In genomic region chrX:65758505-65758904, GRCh38 we compare ENCODE assay signal across 26 cellular contexts.
A peak's percentile ranks its signal among the peaks of the same experiment; 100 is the strongest.
DNase-seq lines count a peak whose midpoint lies in the region; ATAC-seq, FAIRE-seq and TF ChIP-seq lines count a peak whose summit lies in the region.
"Had no signal": no experiment of that assay in that cellular context is flagged by ENCODE, and none has a peak within 500 bp of the region (broad histone marks: within the 10 kb centered on the region; RNA-seq: fewer than 3 reads in every experiment).

No MANE protein-coding gene starts in this region.

- peaks cover 45% of the 10 kb centered on the region for H3K4me1 Mint-ChIP-seq in activated naive CD4-positive, alpha-beta T cell treated with anti-CD3 and anti-CD28 coated beads, Interleukin-2, amount 50 U/mL, for 24 hours
- H3K4me1 Mint-ChIP-seq: B cell, H9 had no signal

- no peak overlapping the region for H3K4me3 Mint-ChIP-seq in activated naive CD4-positive, alpha-beta T cell treated with anti-CD3 and anti-CD28 coated beads, Interleukin-2, amount 50 U/mL, for 24 hours
- H3K4me3 Mint-ChIP-seq: B cell, CD14-positive monocyte, H9 had no signal

- H3K4me3 ChIP-seq in GM12878, result no peak overlapping the region
- H3K4me3 ChIP-seq in smooth muscle cell, result no peak overlapping the region
- H3K4me3 ChIP-seq: GM23248, K562, PC-9, SK-N-MC had no signal

- intact Hi-C loops in GM12878 (cut with micrococcal nuclease; ENCODE audit: unreplicated experiment), result no loop called here

- H3K9me3 ChIP-seq in GM12878 (replicated peaks; ENCODE audit: control insufficient read depth, insufficient read depth, low read length) (no peaks in the 10 kb centered on the region), smooth muscle cell (replicated peaks; ENCODE audit: low read depth) (no peaks in the 10 kb centered on the region)

- no peak for DNase-seq in activated naive CD4-positive, alpha-beta T cell treated with anti-CD3 and anti-CD28 coated beads, Interleukin-2, amount 50 U/mL, for 16 hours
- DNase-seq in GM12891 (ENCODE audit: insufficient read length, low spot score) (no peak), GM12878 (ENCODE audit: low read depth, low spot score) (no peak), smooth muscle cell (lab: John Stamatoyannopoulos, UW; ENCODE audit: unreplicated experiment) (no peak), inferior parietal cortex (ENCODE audit: extremely low spot score) (no peak)
- DNase-seq: GDM1, GM23248, H9, MM.1S, NCI-H1048, NCI-H1417 treated with DMSO at 0.1 percent for 48 hours, NCI-H187 treated with DMSO at 0.1 percent for 48 hours, NCI-H2107, NCI-H226, NCI-H510A treated with DMSO at 0.1 percent for 48 hours, NCI-H748 treated with DMSO at 0.1 percent for 48 hours, PC-9, RPMI8226, SHP77 treated with DMSO at 0.1 percent for 48 hours had no signal

- in situ Hi-C loops in GM12878 (cut with MboI), result no loop called here

- no peaks in the 10 kb centered on the region for H3K27me3 Mint-ChIP-seq in activated naive CD4-positive, alpha-beta T cell treated with anti-CD3 and anti-CD28 coated beads, Interleukin-2, amount 50 U/mL, for 24 hours
- H3K27me3 Mint-ChIP-seq: B cell had no signal

- H3K4me2 ChIP-seq in GM12878 (ENCODE audit: control insufficient read depth, insufficient read depth), result no peak overlapping the region
- no peak overlapping the region for H3K4me2 ChIP-seq in smooth muscle cell
- H3K4me2 ChIP-seq: PC-9 had no signal

- no peak for TF ChIP-seq CTCF in GM12878 (IDR thresholded peaks at IDR 0.05 in 2 of 3, conservative IDR thresholded peaks at IDR 0.05 in 1 of 3; ENCODE audit: control insufficient read depth in 2 of 3, extremely low read depth in 1 of 3, insufficient read depth in 1 of 3, low read depth in 3 of 3, low read length in 3 of 3)
- TF ChIP-seq CTCF in smooth muscle cell (IDR thresholded peaks at IDR 0.05; ENCODE audit: borderline replicate concordance, insufficient read depth, poor library complexity, severe bottlenecking), result no peak

- H3K27me3 ChIP-seq in GM12878 (replicated peaks in 1 of 2; ENCODE audit: control insufficient read depth in 2 of 2, insufficient read depth in 2 of 2, low read length in 1 of 2) (no peaks in the 10 kb centered on the region), smooth muscle cell (ENCODE audit: low read depth) (no peaks in the 10 kb centered on the region)

- TF ChIP-seq EP300 in GM12878 (IDR thresholded peaks at IDR 0.05; ENCODE audit: borderline replicate concordance in 1 of 2, control insufficient read depth in 1 of 2, low read depth in 2 of 2, low read length in 2 of 2), result no peak

- no peaks in the 10 kb centered on the region for H4K20me1 ChIP-seq in GM12878 (ENCODE audit: control insufficient read depth, insufficient read depth)
- no peaks in the 10 kb centered on the region for H4K20me1 ChIP-seq in smooth muscle cell (ENCODE audit: low read depth)

- H3K27ac Mint-ChIP-seq in activated naive CD4-positive, alpha-beta T cell treated with anti-CD3 and anti-CD28 coated beads, Interleukin-2, amount 50 U/mL, for 24 hours, result peak overlapping the region; percentile 35
- H3K27ac Mint-ChIP-seq: B cell, CD14-positive monocyte, H9 had no signal

- FAIRE-seq in GM12891 (lab: Jason Lieb, UNC) (peak; percentile 38), GM12878 (lab: Jason Lieb, UNC) (no peak)
- FAIRE-seq: A204.1, K562 had no signal

- no peaks in the 10 kb centered on the region for H3K36me3 ChIP-seq in GM12878 (ENCODE audit: control insufficient read depth in 2 of 2, insufficient read depth in 2 of 2, low read length in 1 of 2)
- H3K36me3 ChIP-seq in smooth muscle cell (ENCODE audit: low read depth), result no peaks in the 10 kb centered on the region

- WGBS in GM12878 (ENCODE audit: insufficient coverage, insufficient replicate concordance, low lambda C conversion rate, missing lambda C conversion rate), result 100% methylated on average over 1 of the region's 1 CpG
- WGBS in smooth muscle cell (ENCODE audit: low lambda C conversion rate), result 77% methylated on average over 1 of the region's 1 CpG

- POLR2A ChIA-PET in GM12878 (lab: Charles Lee), result no interaction called here

- ATAC-seq in GM12878, result no peak
- ATAC-seq in HG03457 (IDR thresholded peaks at IDR 0.05; ENCODE audit: unreplicated experiment), result no peak
- ATAC-seq: K562 had no signal

- H2AFZ ChIP-seq in GM12878 (ENCODE audit: control insufficient read depth, low read depth, low read length) (no peak overlapping the region), smooth muscle cell (ENCODE audit: low read depth) (no peak overlapping the region)
- H2AFZ ChIP-seq: GM23248, PC-9 had no signal

- no TSS peak for BruUV-seq in GM12878 (replicated peaks; lab: Mats Ljungman, UMichigan)

- peaks cover 5% of the 10 kb centered on the region for H3K36me3 Mint-ChIP-seq in activated naive CD4-positive, alpha-beta T cell treated with anti-CD3 and anti-CD28 coated beads, Interleukin-2, amount 50 U/mL, for 24 hours
- H3K36me3 Mint-ChIP-seq: CD14-positive monocyte had no signal

- SMC1A ChIA-PET in GM12878 (lab: Charles Lee; ENCODE audit: uncharacterized antibody, unreplicated experiment), result no interaction called here

- H3K79me2 ChIP-seq in GM12878 (ENCODE audit: control insufficient read depth, insufficient read depth, low read length), result no peaks in the 10 kb centered on the region
- no peaks in the 10 kb centered on the region for H3K79me2 ChIP-seq in smooth muscle cell (ENCODE audit: low read depth)

- H3K9ac ChIP-seq in GM12878 (ENCODE audit: control insufficient read depth, insufficient read depth, low read length), result no peak overlapping the region
- no peak overlapping the region for H3K9ac ChIP-seq in smooth muscle cell (ENCODE audit: low read depth)
- H3K9ac ChIP-seq: GM23248 had no signal

- H3F3A ChIP-seq in smooth muscle cell (ENCODE audit: low read depth), result no peaks in the 10 kb centered on the region

- no peaks in the 10 kb centered on the region for H3K4me1 ChIP-seq in GM12878 (ENCODE audit: control insufficient read depth, insufficient read depth, low read length)
- H3K4me1 ChIP-seq in smooth muscle cell (ENCODE audit: low read depth), result no peaks in the 10 kb centered on the region

- no peak for TF ChIP-seq POLR2A in GM12891 (IDR thresholded peaks at IDR 0.05; ENCODE audit: low read depth, low read length)
- no peak for TF ChIP-seq POLR2A in GM12878 (IDR thresholded peaks at IDR 0.05; ENCODE audit: low read depth, low read length)

- TF ChIP-seq RAD21 in GM12878 (IDR thresholded peaks at IDR 0.05; ENCODE audit: insufficient read depth, low read depth, low read length), result no peak

- H3K27ac ChIP-seq in GM12878 (ENCODE audit: control insufficient read depth, insufficient read depth), result no peak overlapping the region
- peak overlapping the region; percentile 29 for H3K27ac ChIP-seq in smooth muscle cell (ENCODE audit: low read depth)
- H3K27ac ChIP-seq: GM23248, PC-9, SK-N-MC had no signal

- RAD21 ChIA-PET in GM12878 (lab: Charles Lee; ENCODE audit: unreplicated experiment), result no interaction called here

- no peaks in the 10 kb centered on the region for H3K9me3 Mint-ChIP-seq in activated naive CD4-positive, alpha-beta T cell treated with anti-CD3 and anti-CD28 coated beads, Interleukin-2, amount 50 U/mL, for 24 hours

- CTCF ChIA-PET in GM12878 (lab: Yijun Ruan, JAX), result no interaction called here

TF ChIP-seq in GM12891, 5 proteins besides CTCF, POLR2A, EP300 and RAD21:
- TF ChIP-seq PAX5 (IDR thresholded peaks at IDR 0.05; ENCODE audit: insufficient read depth, low read length, severe bottlenecking), result no peak
- no peak for TF ChIP-seq POU2F2 (IDR thresholded peaks at IDR 0.05; ENCODE audit: low read depth, low read length)
- TF ChIP-seq TAF1 (IDR thresholded peaks at IDR 0.05; ENCODE audit: low read depth, low read length), result no peak
- no peak for TF ChIP-seq POLR2AphosphoS5 (IDR thresholded peaks at IDR 0.05; ENCODE audit: low read depth, low read length)
- no peak for TF ChIP-seq SPI1 (IDR thresholded peaks at IDR 0.05; ENCODE audit: low read depth, low read length)

TF ChIP-seq in GM12878, 131 proteins besides CTCF, POLR2A, EP300 and RAD21:
- TF ChIP-seq TCF7 (IDR thresholded peaks at IDR 0.05; ENCODE audit: borderline replicate concordance) (0 out of 2 replicates have a peak, but pooled peaks have one; percentile 22), PML (IDR thresholded peaks at IDR 0.05; ENCODE audit: low read length) (no peak), WRNIP1 (IDR thresholded peaks at IDR 0.05; ENCODE audit: borderline replicate concordance, low read depth, low read length) (no peak), ZNF274 (IDR thresholded peaks at IDR 0.05; ENCODE audit: insufficient read depth, insufficient read length) (no peak), JUNB (IDR thresholded peaks at IDR 0.05) (no peak; the same call in 1 of the 2 replicates), RELA (IDR thresholded peaks at IDR 0.05; ENCODE audit: borderline replicate concordance, partially characterized antibody) (no peak), EED (IDR thresholded peaks at IDR 0.05; ENCODE audit: low read depth) (no peak), RUNX3 (IDR thresholded peaks at IDR 0.05; ENCODE audit: low read length) (peak; percentile 51; the same call in 1 of the 2 replicates), FOXM1 (IDR thresholded peaks at IDR 0.05; ENCODE audit: low read depth, low read length) (no peak), GATAD2B (conservative IDR thresholded peaks at IDR 0.05; ENCODE audit: low read depth) (no peak), NR2C2 (IDR thresholded peaks at IDR 0.05; ENCODE audit: borderline replicate concordance, control insufficient read depth, insufficient read length, low read depth) (no peak)
